8 cellular contexts compared by ENCODE assay signal in the genomic region with DNA sequence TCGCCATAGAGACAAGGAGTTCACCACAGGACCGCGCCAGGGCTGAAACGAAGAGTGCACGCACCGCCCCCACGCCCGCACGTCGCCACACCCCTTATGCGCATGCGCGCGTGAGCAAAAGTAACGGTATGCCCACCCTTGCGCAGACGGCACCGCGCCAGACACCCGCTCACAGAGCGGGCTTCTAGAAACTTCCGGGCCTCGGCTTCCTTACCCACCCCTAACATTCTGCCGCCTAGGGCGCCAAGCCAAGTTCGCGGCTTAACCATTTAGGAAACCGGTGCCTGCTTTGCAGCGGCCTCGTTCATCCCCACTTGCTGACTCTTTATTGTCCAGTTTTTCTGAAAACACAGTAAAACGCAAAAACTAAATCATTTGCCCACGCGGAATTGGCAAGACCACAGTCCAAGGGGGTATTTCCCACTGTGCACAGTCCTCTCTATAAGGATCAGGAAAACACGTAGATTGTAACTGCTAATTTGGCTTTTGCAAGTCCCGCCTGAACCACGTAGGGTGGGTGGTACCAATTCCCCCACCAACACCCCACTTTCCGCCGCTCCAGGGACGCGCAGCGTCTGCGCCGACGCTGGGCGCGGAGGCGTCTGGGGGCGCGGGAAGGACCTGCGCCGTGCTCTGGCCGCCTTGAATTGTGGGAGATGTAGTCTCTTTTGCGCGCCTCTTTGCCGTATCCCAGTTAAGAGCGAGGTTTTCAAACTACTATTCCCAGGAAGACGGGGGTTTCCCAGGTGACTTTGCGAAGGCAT. TPM values are rescaled to one million over a fixed set of nuclear protein-coding genes. Genes with fewer than 3 reads are reported as not detected.
DNase-seq lines count a peak whose midpoint lies in the region; FAIRE-seq and TF ChIP-seq lines count a peak whose summit lies in the region.

A gene with protein sequence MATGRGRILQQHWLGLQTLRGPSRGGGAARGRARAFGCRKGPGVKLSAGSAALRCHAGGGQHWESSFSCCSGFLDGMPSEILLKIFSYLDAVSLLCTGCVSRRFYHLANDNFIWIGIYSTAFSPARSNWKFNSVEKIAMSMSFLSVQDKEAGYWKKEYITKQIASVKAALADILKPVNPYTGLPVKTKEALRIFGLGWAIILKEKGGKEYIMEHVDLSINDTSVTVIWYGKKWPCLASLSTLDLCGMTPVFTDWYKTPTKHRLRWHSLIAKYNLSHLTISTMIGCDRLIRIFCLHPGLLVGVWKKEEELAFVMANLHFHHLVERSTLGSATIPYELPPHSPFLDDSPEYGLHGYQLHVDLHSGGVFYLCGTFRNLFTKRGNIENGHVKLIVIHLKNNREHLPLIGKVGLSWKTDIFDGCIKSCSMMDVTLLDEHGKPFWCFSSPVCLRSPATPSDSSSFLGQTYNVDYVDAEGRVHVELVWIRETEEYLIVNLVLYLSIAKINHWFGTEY (minus strand): TSS at position 56 of the 764 bp plus-strand sequence. CDS start 49 bp downstream, at position 7.
A gene with protein sequence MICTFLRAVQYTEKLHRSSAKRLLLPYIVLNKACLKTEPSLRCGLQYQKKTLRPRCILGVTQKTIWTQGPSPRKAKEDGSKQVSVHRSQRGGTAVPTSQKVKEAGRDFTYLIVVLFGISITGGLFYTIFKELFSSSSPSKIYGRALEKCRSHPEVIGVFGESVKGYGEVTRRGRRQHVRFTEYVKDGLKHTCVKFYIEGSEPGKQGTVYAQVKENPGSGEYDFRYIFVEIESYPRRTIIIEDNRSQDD (plus strand): TSS at position 745 of the 764 bp plus-strand sequence. CDS start 286 bp downstream, outside the sequence.

- H3K4me3 ChIP-seq in DOHH2 (ENCODE audit: low read length) (peak within 1 kb of the TSS; percentile 92), GM23248 (peak within 1 kb of the TSS; percentile 92), Karpas-422 (ENCODE audit: low read length) (peak within 1 kb of the TSS; percentile 95), esophagus squamous epithelium (peak within 1 kb of the TSS; percentile 36 to 81 (median 72)), muscle layer of duodenum (ENCODE audit: low read depth in 1 of 2, low read length in 2 of 2) (peak within 1 kb of the TSS; percentile 87 to 95)

- WGBS in GM23248 (ENCODE audit: low coverage in 1 of 2, low lambda C conversion rate in 2 of 2, missing lambda C conversion rate in 2 of 2), 2 experiments: 0 to 1% methylated on average over 58 of the region's 58 CpGs
- WGBS in esophagus squamous epithelium, 2 donors: 0 to 1% methylated on average over 14 to 21 of the region's 58 CpGs

- H3K9me3 ChIP-seq in DOHH2 (ENCODE audit: control insufficient read depth, insufficient read depth, low read length) (no peaks in the 10 kb centered on the region), GM23248 (ENCODE audit: low read depth) (no peaks in the 10 kb centered on the region), Karpas-422 (ENCODE audit: low read length) (no peaks in the 10 kb centered on the region), esophagus squamous epithelium (no peaks in the 10 kb centered on the region), muscle layer of duodenum (ENCODE audit: control insufficient read depth in 1 of 2, low read length in 2 of 2) (no peaks in the 10 kb centered on the region)

- H4K20me1 ChIP-seq in DOHH2 (ENCODE audit: control insufficient read depth, insufficient read depth, low read depth, low read length) (peaks cover 8% of the 10 kb centered on the region; the same call in 1 of the 2 replicates), GM23248 (ENCODE audit: insufficient read depth) (no peaks in the 10 kb centered on the region), Karpas-422 (ENCODE audit: insufficient read depth, low read depth, low read length) (peaks cover 14% of the 10 kb centered on the region; the same call in 1 of the 2 replicates)

- TF ChIP-seq CTCF in DOHH2 (IDR thresholded peaks at IDR 0.05; ENCODE audit: low read depth, low read length, poor library complexity, severe bottlenecking) (no peak), esophagus squamous epithelium (IDR thresholded peaks at IDR 0.05) (peak in 1 of 6 experiments; percentile 23)

- H3K27me3 ChIP-seq in DOHH2 (ENCODE audit: control insufficient read depth, low read length): peaks cover 3% of the 10 kb centered on the region; the same call in 1 of the 2 replicates
- no peaks in the 10 kb centered on the region for H3K27me3 ChIP-seq in GM23248 (replicated peaks; ENCODE audit: insufficient read depth)
- no peaks in the 10 kb centered on the region for H3K27me3 ChIP-seq in Karpas-422 (ENCODE audit: low read length)
- H3K27me3 ChIP-seq in esophagus squamous epithelium: no peaks in the 10 kb centered on the region
- no peaks in the 10 kb centered on the region for H3K27me3 ChIP-seq in muscle layer of duodenum (ENCODE audit: low read depth, low read length)

- H3K27ac Mint-ChIP-seq in activated T-helper 1 cell treated with anti-CD3 and anti-CD28 coated beads, Interleukin-12 subunit alpha, Interleukin-12 subunit beta, Interleukin-2, Interleukin-4 antibody, amounts not matched to agents 30 ng/mL and 10 ng/mL and 1 ng/mL, durations not matched to agents 14 hours and 24 hours and 36 hours: peak within 1 kb of the TSS; percentile 96

- H3K4me3 Mint-ChIP-seq in activated T-helper 1 cell treated with anti-CD3 and anti-CD28 coated beads, Interleukin-12 subunit alpha, Interleukin-12 subunit beta, Interleukin-2, Interleukin-4 antibody, amounts not matched to agents 30 ng/mL and 10 ng/mL and 1 ng/mL, durations not matched to agents 14 hours and 24 hours and 36 hours: peak within 1 kb of the TSS; percentile 92

- H3K27me3 Mint-ChIP-seq in activated T-helper 1 cell treated with anti-CD3 and anti-CD28 coated beads, Interleukin-12 subunit alpha, Interleukin-12 subunit beta, Interleukin-2, Interleukin-4 antibody, amounts not matched to agents 30 ng/mL and 10 ng/mL and 1 ng/mL, durations not matched to agents 14 hours and 24 hours and 36 hours (ENCODE audit: insufficient read depth): peaks cover 8% of the 10 kb centered on the region

- H3K9me2 ChIP-seq in DOHH2 (replicated peaks; ENCODE audit: control insufficient read depth, low read length): no peaks in the 10 kb centered on the region
- H3K9me2 ChIP-seq in GM23248 (ENCODE audit: insufficient read depth): no peaks in the 10 kb centered on the region
- H3K9me2 ChIP-seq in Karpas-422 (replicated peaks; ENCODE audit: insufficient read depth, low read length): no peaks in the 10 kb centered on the region

- peaks cover 42% of the 10 kb centered on the region for H3K36me3 ChIP-seq in DOHH2 (ENCODE audit: control insufficient read depth, low read length)
- H3K36me3 ChIP-seq in GM23248 (ENCODE audit: low read depth): no peaks in the 10 kb centered on the region
- H3K36me3 ChIP-seq in Karpas-422 (ENCODE audit: insufficient read depth, low read length): peaks cover 14% of the 10 kb centered on the region; the same call in 1 of the 2 replicates
- peaks cover 0 to 21% (median 0%) of the 10 kb centered on the region in 3 donors for H3K36me3 ChIP-seq in esophagus squamous epithelium
- peaks cover 0 to 9% of the 10 kb centered on the region in 2 donors for H3K36me3 ChIP-seq in muscle layer of duodenum (ENCODE audit: control insufficient read depth in 1 of 2, insufficient read depth in 2 of 2, low read length in 2 of 2)

- H3K36me3 Mint-ChIP-seq in activated T-helper 1 cell treated with anti-CD3 and anti-CD28 coated beads, Interleukin-12 subunit alpha, Interleukin-12 subunit beta, Interleukin-2, Interleukin-4 antibody, amounts not matched to agents 30 ng/mL and 10 ng/mL and 1 ng/mL, durations not matched to agents 14 hours and 24 hours and 36 hours (ENCODE audit: low read depth): peaks cover 6% of the 10 kb centered on the region

- peaks cover 35% of the 10 kb centered on the region for H3K4me1 ChIP-seq in DOHH2 (ENCODE audit: control insufficient read depth, low read length)
- H3K4me1 ChIP-seq in GM23248 (ENCODE audit: insufficient read depth): peaks cover 17% of the 10 kb centered on the region
- H3K4me1 ChIP-seq in Karpas-422 (ENCODE audit: low read length): peaks cover 46% of the 10 kb centered on the region
- peaks cover 7 to 53% (median 14%) of the 10 kb centered on the region in 3 donors for H3K4me1 ChIP-seq in esophagus squamous epithelium
- H3K4me1 ChIP-seq in muscle layer of duodenum (ENCODE audit: control insufficient read depth in 1 of 2, insufficient read depth in 2 of 2, low read length in 2 of 2): peaks cover 9 to 50% of the 10 kb centered on the region in 2 donors

- peak in 3 of 4 donors; percentile 23 to 75 (median 24) for TF ChIP-seq POLR2A in esophagus squamous epithelium (IDR thresholded peaks at IDR 0.05)

- H3K4me2 ChIP-seq in DOHH2 (ENCODE audit: low read length): peak within 1 kb of the TSS; percentile 94
- peak within 1 kb of the TSS; percentile 88 for H3K4me2 ChIP-seq in GM23248 (ENCODE audit: unreplicated experiment)
- peak within 1 kb of the TSS; percentile 96 for H3K4me2 ChIP-seq in Karpas-422 (ENCODE audit: low read depth, low read length, poor library complexity, severe bottlenecking)

- peak within 1 kb of the TSS; percentile 92 for H3K9ac ChIP-seq in GM23248
- H3K9ac ChIP-seq in Karpas-422 (ENCODE audit: low read length): peak within 1 kb of the TSS; percentile 92

- FAIRE-seq in RCC 7860 (lab: Jason Lieb, UNC): peak; percentile 82

- H2AFZ ChIP-seq in GM23248 (peak within 1 kb of the TSS; percentile 97), Karpas-422 (ENCODE audit: low read length) (peak within 1 kb of the TSS; percentile 85)

- H3F3A ChIP-seq in DOHH2 (ENCODE audit: control insufficient read depth, insufficient read depth) (no peaks in the 10 kb centered on the region), GM23248 (ENCODE audit: insufficient read depth) (peaks cover 8% of the 10 kb centered on the region; the same call in 1 of the 2 replicates)

- H3K4me1 Mint-ChIP-seq in activated T-helper 1 cell treated with anti-CD3 and anti-CD28 coated beads, Interleukin-12 subunit alpha, Interleukin-12 subunit beta, Interleukin-2, Interleukin-4 antibody, amounts not matched to agents 30 ng/mL and 10 ng/mL and 1 ng/mL, durations not matched to agents 14 hours and 24 hours and 36 hours (ENCODE audit: low read depth): peaks cover 51% of the 10 kb centered on the region

- peak; percentile 99 for DNase-seq in GM23248
- peak; percentile 99 for DNase-seq in Karpas-422
- DNase-seq in RCC 7860 (ENCODE audit: low spot score): peak; percentile 91
- DNase-seq in activated T-helper 1 cell treated with anti-CD3 and anti-CD28 coated beads, Interleukin-12 subunit alpha, Interleukin-12 subunit beta, Interleukin-2, Interleukin-4 antibody, amounts not matched to agents 30 ng/mL and 10 ng/mL and 1 ng/mL, durations not matched to agents 14 hours and 24 hours and 36 hours (ENCODE audit: low spot score): peak; percentile 94
- DNase-seq in esophagus squamous epithelium (lab: John Stamatoyannopoulos, UW): peak; percentile 77
- peak; percentile 91 for DNase-seq in stimulated activated CD8-positive, alpha-beta memory T cell treated with anti-CD3 and anti-CD28 coated beads, Interleukin-7, amount 100 ng/mL, for 24 hours (ENCODE audit: low read depth)

- H3K27ac ChIP-seq in DOHH2 (ENCODE audit: low read depth, low read length) (peak within 1 kb of the TSS; percentile 92), GM23248 (peak within 1 kb of the TSS; percentile 84), Karpas-422 (ENCODE audit: low read length) (peak within 1 kb of the TSS; percentile 92), esophagus squamous epithelium (peak within 1 kb of the TSS; percentile 72 to 97 (median 92)), muscle layer of duodenum (ENCODE audit: low read length) (peak within 1 kb of the TSS; percentile 93)

- H3K79me2 ChIP-seq in DOHH2 (ENCODE audit: control insufficient read depth, low read length): peaks cover 46% of the 10 kb centered on the region
- H3K79me2 ChIP-seq in GM23248 (ENCODE audit: insufficient read depth): peaks cover 46% of the 10 kb centered on the region
- H3K79me2 ChIP-seq in Karpas-422 (ENCODE audit: low read length): peaks cover 45% of the 10 kb centered on the region

- H3K9me3 Mint-ChIP-seq in activated T-helper 1 cell treated with anti-CD3 and anti-CD28 coated beads, Interleukin-12 subunit alpha, Interleukin-12 subunit beta, Interleukin-2, Interleukin-4 antibody, amounts not matched to agents 30 ng/mL and 10 ng/mL and 1 ng/mL, durations not matched to agents 14 hours and 24 hours and 36 hours: no peaks in the 10 kb centered on the region

- intact Hi-C loops in activated T-helper 1 cell treated with anti-CD3 and anti-CD28 coated beads, Interleukin-12 subunit alpha, Interleukin-12 subunit beta, Interleukin-2, Interleukin-4 antibody, amounts not matched to agents 30 ng/mL and 10 ng/mL and 1 ng/mL, durations not matched to agents 14 hours and 24 hours and 36 hours (cut with micrococcal nuclease): loop anchor here (1.0 to 2.0 kb wide), 12 partner anchors 8 to 1061 kb away; a partner anchor contains a TSS
- intact Hi-C loops in esophagus squamous epithelium (cut with DNase I): no loop called here

- in situ Hi-C loops in GM23248 (cut with MboI): no loop called here

RNA-seq across cellular contexts. Expression of the first gene that starts in this region (rescaled TPM):
- 0.22 TPM in 1 of 2 replicates, not detected in the other for total RNA-seq in GM23248 (2014; rRNA removed; shearing (Covaris generic))
- 0.54 and 1.1 TPM in 2 replicates for polyA plus RNA-seq in GM23248 (2016; fragmentation: Nextera tagmentation; extraction: Ambion mirVana)
- total RNA-seq in Karpas-422 (2014; rRNA removed; shearing (Covaris generic); ENCODE audit: low replicate concordance): 0.32 and 0.89 TPM in 2 replicates
- 0.83 and 1.0 TPM in 2 replicates for total RNA-seq in activated T-helper 1 cell treated with anti-CD3 and anti-CD28 coated beads, Interleukin-12 subunit alpha, Interleukin-12 subunit beta, Interleukin-2, Interleukin-4 antibody, amounts not matched to agents 30 ng/mL and 10 ng/mL and 1 ng/mL, durations not matched to agents 14 hours and 24 hours and 36 hours
- total RNA-seq in esophagus squamous epithelium: under 1 TPM in 3 of 4 donors, not detected in 1; 0.13 to 0.32 (median 0.19) TPM

RNA-seq across cellular contexts. Expression of the second gene that starts in this region (rescaled TPM):
- 27.6 and 32.1 TPM in 2 replicates for total RNA-seq in GM23248 (2014; rRNA removed; shearing (Covaris generic))
- 88.0 and 91.6 TPM in 2 replicates for polyA plus RNA-seq in GM23248 (2016; fragmentation: Nextera tagmentation; extraction: Ambion mirVana)
- total RNA-seq in Karpas-422 (2014; rRNA removed; shearing (Covaris generic); ENCODE audit: low replicate concordance): 59.3 and 82.4 TPM in 2 replicates
- 54.1 and 60.2 TPM in 2 replicates for total RNA-seq in activated T-helper 1 cell treated with anti-CD3 and anti-CD28 coated beads, Interleukin-12 subunit alpha, Interleukin-12 subunit beta, Interleukin-2, Interleukin-4 antibody, amounts not matched to agents 30 ng/mL and 10 ng/mL and 1 ng/mL, durations not matched to agents 14 hours and 24 hours and 36 hours
- 10 to 100 TPM; 26.2 to 53.6 (median 31.2) TPM for total RNA-seq in esophagus squamous epithelium

Comparison
In these comparisons a context has a peak if more than half of its experiments do, and no peak if none do; other contexts are left out.
1. Peak in every context shown above with its lines: DNase-seq, H3K4me3 ChIP-seq and H3K27ac ChIP-seq.